ENCODE assay signal across 26 cellular contexts in the genomic region with DNA sequence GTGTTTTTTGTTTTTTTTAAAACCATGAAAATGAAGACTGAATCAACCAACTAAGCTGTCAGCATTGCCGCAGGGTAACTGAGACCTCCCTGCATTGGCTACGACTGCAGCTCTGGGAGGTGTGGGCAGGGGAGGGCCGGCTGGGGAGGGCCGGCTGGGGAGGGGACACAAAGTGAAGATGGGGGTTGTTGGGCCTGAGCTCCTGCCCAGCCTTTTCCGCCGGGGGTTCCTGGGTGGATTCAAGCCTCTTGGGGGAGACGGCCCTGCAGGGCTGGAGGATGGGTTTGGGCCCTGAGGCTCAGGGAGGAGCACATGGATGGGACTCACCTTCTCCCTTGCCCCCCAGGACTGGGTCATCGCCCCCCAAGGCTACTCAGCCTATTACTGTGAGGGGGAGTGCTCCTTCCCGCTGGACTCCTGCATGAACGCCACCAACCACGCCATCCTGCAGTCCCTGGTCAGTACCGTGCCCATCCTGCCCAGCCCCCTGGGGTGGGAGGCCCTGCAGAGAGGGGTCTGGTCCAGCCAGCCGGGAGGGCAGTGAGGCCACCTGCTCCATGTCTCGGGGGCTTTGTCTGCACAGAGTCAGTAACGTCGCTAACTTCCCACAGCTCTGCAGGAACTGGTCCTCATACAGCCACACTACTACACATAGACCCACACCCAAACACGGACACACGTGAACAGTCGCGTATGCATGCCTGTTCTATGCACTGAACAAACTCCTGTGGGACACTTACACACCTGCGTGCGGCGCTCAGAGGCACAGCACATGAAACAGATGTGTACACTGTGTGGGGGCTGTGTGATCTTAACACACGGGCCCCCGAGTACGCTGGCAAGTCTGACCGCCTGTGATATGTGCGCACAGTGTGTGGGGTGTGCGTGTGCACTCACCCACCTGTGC. TPM values are rescaled to one million over a fixed set of nuclear protein-coding genes. Genes with fewer than 3 reads are reported as not detected.
"Had no signal": no experiment of that assay in that cellular context is flagged by ENCODE, and none has a peak within 500 bp of the region (broad histone marks: within the 10 kb centered on the region; RNA-seq: fewer than 3 reads in every experiment).

No MANE protein-coding gene starts in this region.

- H3K4me3 Mint-ChIP-seq: activated naive CD8-positive, alpha-beta T cell treated with anti-CD3 and anti-CD28 coated beads, Interleukin-2, amount 50 U/mL, for 24 hours; activated T-cell treated with anti-CD3 and anti-CD28 coated beads, Interleukin-2, amount 50 U/mL, for 4 hours; brain; mesothelial cell of epicardium; naive thymus-derived CD8-positive, alpha-beta T cell; stimulated activated naive CD8-positive, alpha-beta T cell treated with anti-CD3 and anti-CD28 coated beads, Interleukin-15, Interleukin-2, amounts not matched to agents 100 ng/mL and 50 ng/mL, for 24 hours; T-helper 17 cell had no signal

- ATAC-seq: activated naive CD8-positive, alpha-beta T cell treated with anti-CD3 and anti-CD28 coated beads, Interleukin-2, amount 50 U/mL, for 24 hours; activated T-cell treated with anti-CD3 and anti-CD28 coated beads, Interleukin-2, amount 50 U/mL, for 4 hours; gastrocnemius medialis; naive thymus-derived CD8-positive, alpha-beta T cell; pancreas; right lobe of liver; T-helper 17 cell had no signal

- H3K9me3 Mint-ChIP-seq: activated naive CD8-positive, alpha-beta T cell treated with anti-CD3 and anti-CD28 coated beads, Interleukin-2, amount 50 U/mL, for 24 hours; activated T-cell treated with anti-CD3 and anti-CD28 coated beads, Interleukin-2, amount 50 U/mL, for 4 hours; brain; mesothelial cell of epicardium; naive thymus-derived CD8-positive, alpha-beta T cell; stimulated activated naive CD8-positive, alpha-beta T cell treated with anti-CD3 and anti-CD28 coated beads, Interleukin-15, Interleukin-2, amounts not matched to agents 100 ng/mL and 50 ng/mL, for 24 hours had no signal

- H3K27ac ChIP-seq: esophagus squamous epithelium, gastrocnemius medialis, left ventricle myocardium inferior, pancreas, right lobe of liver, tibial artery had no signal

- H3K4me3 ChIP-seq: esophagus squamous epithelium, gastrocnemius medialis, left ventricle myocardium inferior, pancreas, right lobe of liver, smooth muscle cell, tibial artery had no signal

- H3K4me1 Mint-ChIP-seq: brain, mesothelial cell of epicardium had no signal

- H3K27me3 ChIP-seq: esophagus squamous epithelium, gastrocnemius medialis, pancreas, right lobe of liver, tibial artery had no signal

- H3K4me1 ChIP-seq: esophagus squamous epithelium, gastrocnemius medialis, left ventricle myocardium inferior, pancreas, right lobe of liver, tibial artery had no signal

- DNase-seq: activated CD4-positive, alpha-beta T cell treated with anti-CD3 and anti-CD28 coated beads for 4 hours; activated CD4-positive, alpha-beta T cell treated with anti-CD3 and anti-CD28 coated beads, Interleukin-2, amount 50 U/mL, for 48 hours; activated CD4-positive, CD25-positive, alpha-beta regulatory T cell; activated CD8-positive, alpha-beta memory T cell treated with anti-CD3 and anti-CD28 coated beads, Interleukin-2, amount 50 U/mL, for 48 hours; activated naive CD4-positive, alpha-beta T cell treated with anti-CD3 and anti-CD28 coated beads, Interleukin-2, amount 50 U/mL, for 16 hours; activated naive CD8-positive, alpha-beta T cell treated with anti-CD3 and anti-CD28 coated beads, Interleukin-2, amount 50 U/mL, for 24 hours; activated T-cell treated with anti-CD3 and anti-CD28 coated beads, Interleukin-2, amount 50 U/mL, for 4 hours; central memory CD4-positive, alpha-beta T cell; effector memory CD4-positive, alpha-beta T cell; esophagus squamous epithelium; gastrocnemius medialis; hippocampal formation; left ventricle myocardium inferior; naive thymus-derived CD8-positive, alpha-beta T cell; stimulated activated CD4-positive, alpha-beta T cell treated with anti-CD3 and anti-CD28 coated beads, Interleukin-2, amount 100 ng/mL, for 48 hours; substantia nigra; SW 1271; T-helper 17 cell had no signal

- H3K9me3 ChIP-seq: esophagus squamous epithelium, gastrocnemius medialis, left ventricle myocardium inferior, pancreas, right lobe of liver, tibial artery had no signal

- H3K27me3 Mint-ChIP-seq: activated naive CD8-positive, alpha-beta T cell treated with anti-CD3 and anti-CD28 coated beads, Interleukin-2, amount 50 U/mL, for 24 hours; brain; naive thymus-derived CD8-positive, alpha-beta T cell; stimulated activated naive CD8-positive, alpha-beta T cell treated with anti-CD3 and anti-CD28 coated beads, Interleukin-15, Interleukin-2, amounts not matched to agents 100 ng/mL and 50 ng/mL, for 24 hours; T-helper 17 cell had no signal

- FAIRE-seq: colon, pancreas had no signal

- H3K4me2 ChIP-seq: smooth muscle cell had no signal

- H3K27ac Mint-ChIP-seq: activated naive CD8-positive, alpha-beta T cell treated with anti-CD3 and anti-CD28 coated beads, Interleukin-2, amount 50 U/mL, for 24 hours; mesothelial cell of epicardium; stimulated activated naive CD8-positive, alpha-beta T cell treated with anti-CD3 and anti-CD28 coated beads, Interleukin-15, Interleukin-2, amounts not matched to agents 100 ng/mL and 50 ng/mL, for 24 hours; T-helper 17 cell had no signal

RNA-seq across cellular contexts. Expression of gene BMP8A, which starts 31.5 kb away (rescaled TPM):
- total RNA-seq: mesothelial cell of epicardium; naive thymus-derived CD8-positive, alpha-beta T cell had no signal
- polyA plus RNA-seq: naive thymus-derived CD8-positive, alpha-beta T cell had no signal
